17 cellular contexts compared by ENCODE assay signal in genomic region chr6:75481394-75481793, GRCh38. TPM values are rescaled to one million over a fixed set of nuclear protein-coding genes. Genes with fewer than 3 reads are reported as not detected.
DNase-seq lines count a peak whose midpoint lies in the region; ATAC-seq, FAIRE-seq and TF ChIP-seq lines count a peak whose summit lies in the region.
"Had no signal": no experiment of that assay in that cellular context is flagged by ENCODE, and none has a peak within 500 bp of the region (broad histone marks: within the 10 kb centered on the region; RNA-seq: fewer than 3 reads in every experiment).

No MANE protein-coding gene starts in this region.

- H3K36me3 ChIP-seq in left ventricle myocardium inferior (peaks cover 4% of the 10 kb centered on the region), rectal smooth muscle tissue (ENCODE audit: control insufficient read depth, insufficient read depth, low read length) (no peaks in the 10 kb centered on the region)

- no peaks in the 10 kb centered on the region for H3K27me3 ChIP-seq in left ventricle myocardium inferior (ENCODE audit: low read depth)
- H3K27me3 ChIP-seq in rectal smooth muscle tissue (ENCODE audit: control insufficient read depth, insufficient read depth, low read length) = no peaks in the 10 kb centered on the region

- H3K9me3 ChIP-seq in A549 (no peaks in the 10 kb centered on the region), left ventricle myocardium inferior (replicated peaks) (no peaks in the 10 kb centered on the region)

- no peak for TF ChIP-seq EP300 in A549 (IDR thresholded peaks at IDR 0.05)

- DNase-seq in A549 (ENCODE audit: low read depth in 1 of 2, low spot score in 1 of 2) (no peak), choroid plexus epithelial cell (ENCODE audit: low read depth) (peak; percentile 42), left ventricle myocardium inferior (no peak), SHP77 treated with DMSO at 0.1 percent for 48 hours (lab: John Stamatoyannopoulos, UW) (no peak), hepatic stellate cell (ENCODE audit: low spot score) (no peak), H54 (ENCODE audit: insufficient read length, low spot score) (no peak)
- DNase-seq: activated CD4-positive, CD25-positive, alpha-beta regulatory T cell; activated CD8-positive, alpha-beta memory T cell treated with anti-CD3 and anti-CD28 coated beads, Interleukin-2, amount 50 U/mL, for 4 hours; activated naive CD4-positive, alpha-beta T cell treated with anti-CD3 and anti-CD28 coated beads, Interleukin-2, amount 10 ng/mL, durations not matched to agents 7 days and 5 days; CD4-positive, alpha-beta memory T cell; NCI-H1105 treated with DMSO at 0.1 percent for 48 hours; NCI-H510A; stimulated activated CD4-positive, alpha-beta T cell treated with anti-CD3 and anti-CD28 coated beads, Interleukin-4, amount 100 ng/mL, for 1 hour had no signal

- FAIRE-seq in A549 (lab: Jason Lieb, UNC) (no peak), H54 (lab: Jason Lieb, UNC) (no peak)
- FAIRE-seq: GM12891 had no signal

- TF ChIP-seq POLR2A in A549 (IDR thresholded peaks at IDR 0.05; ENCODE audit: low read length) (no peak), H54 (IDR thresholded peaks at IDR 0.05; ENCODE audit: low read depth, low read length) (no peak)

- H3K27ac ChIP-seq in A549 (peak overlapping the region; percentile 16 to 57; a peak in 2 of 6 replicates), left ventricle myocardium inferior (replicated peaks) (peak overlapping the region; percentile 63), rectal smooth muscle tissue (ENCODE audit: low read depth, low read length) (peak overlapping the region; percentile 75)

- no peak for TF ChIP-seq RAD21 in A549 (conservative IDR thresholded peaks at IDR 0.05 in 1 of 2, IDR thresholded peaks at IDR 0.05 in 1 of 2)

- WGBS in A549 (ENCODE audit: missing lambda C conversion rate) = 64% methylated on average over 1 of the region's 1 CpG

- TF ChIP-seq CTCF in A549 (IDR thresholded peaks at IDR 0.05) (no peak), choroid plexus epithelial cell (conservative IDR thresholded peaks at IDR 0.05; ENCODE audit: low read depth, low read length) (no peak), left ventricle myocardium inferior (IDR thresholded peaks at IDR 0.05; ENCODE audit: borderline replicate concordance) (no peak)

- POLR2A ChIA-PET in A549 (lab: Yijun Ruan, JAX) = interaction anchor here (0.6 kb wide), 1 partner anchor 15 kb away, joined by 3 read pairs; no protein-coding TSS in a partner anchor

- CTCF ChIA-PET in A549 (lab: Yijun Ruan, JAX) = interaction anchor here (0.9 to 1.8 kb wide), 3 partner anchors 12 to 184 kb away, joined by 3 to 5 read pairs (median 3); partner anchors contain the start of gene FILIP1

- H3K4me1 ChIP-seq in A549 (peaks cover 21% of the 10 kb centered on the region; the same call in 1 of the 3 replicates), left ventricle myocardium inferior (peaks cover 97% of the 10 kb centered on the region), rectal smooth muscle tissue (ENCODE audit: control insufficient read depth, insufficient read depth, low read length) (peaks cover 26% of the 10 kb centered on the region)

- H3K9ac ChIP-seq in rectal smooth muscle tissue (ENCODE audit: low read length) = no peak overlapping the region

- intact Hi-C loops in left ventricle myocardium inferior (cut with micrococcal nuclease) = no loop called here

- 0 out of 3 replicates have a peak overlapping the region, but pooled peaks have one; percentile 15 for H3K4me2 ChIP-seq in A549

- ATAC-seq in A549 (peak in 1 of 2 experiments; percentile 64; a peak in 3 of 6 replicates), HG02870 (IDR thresholded peaks at IDR 0.05; ENCODE audit: unreplicated experiment) (no peak)
- ATAC-seq: esophagus mucosa had no signal

- H3K4me3 ChIP-seq in A549 (no peak overlapping the region), choroid plexus epithelial cell (ENCODE audit: low read depth, low read length) (no peak overlapping the region), left ventricle myocardium inferior (no peak overlapping the region), rectal smooth muscle tissue (ENCODE audit: low read length) (no peak overlapping the region)

TF ChIP-seq in A549, 52 proteins besides CTCF, POLR2A, EP300 and RAD21:
- TF ChIP-seq FOXS1 (CRISPR knock-in tag; IDR thresholded peaks at IDR 0.05) = no peak

RNA-seq across cellular contexts. Expression of gene FILIP1, which starts 12.2 kb away (rescaled TPM):
- polyA plus RNA-seq in A549 (2011; rRNA removed) (15.5 and 15.6 TPM in 2 replicates), A549 (2017; fragmentation: RNase III; extraction: RNeasy Plus Mini Kit Qiagen cat#74134 plus additional on column Dnase treatment) (1.7 to 2.3 TPM (median 1.9 TPM) in 3 replicates)
- polyA plus RNA-seq in A549 (2012; cell fraction: cytosol; rRNA removed) = 1.7 and 1.8 TPM in 2 replicates
- polyA plus RNA-seq in A549 (2012; cell fraction: nucleus; rRNA removed) = 1.9 and 2.6 TPM in 2 replicates
- 12.0 and 12.9 TPM in 2 replicates for polyA minus RNA-seq in A549 (2011; rRNA and poly(A)+ RNA removed)
- 173 TPM for total RNA-seq in left ventricle myocardium inferior
- total RNA-seq: CD4-positive, alpha-beta memory T cell had no signal
- polyA plus RNA-seq: CD4-positive, alpha-beta memory T cell had no signal
